Comparison of ENCODE assay signal across 1 cellular context in genomic region chr11:111367411-111368284, GRCh38.
TF ChIP-seq lines count a peak whose summit lies in the region.

No MANE protein-coding gene starts in this region.

TF ChIP-seq in GM12878, 131 proteins besides CTCF, POLR2A, EP300 and RAD21 (continued from another document and continues in another):
- TF ChIP-seq ATF2 (IDR thresholded peaks at IDR 0.05; ENCODE audit: low read length): peak; percentile 87; the same call in 1 of the 2 replicates
- peak; percentile 77 for TF ChIP-seq MEF2B (IDR thresholded peaks at IDR 0.05; ENCODE audit: partially characterized antibody, poor library complexity, severe bottlenecking)
- TF ChIP-seq RUNX3 (IDR thresholded peaks at IDR 0.05; ENCODE audit: low read length): peak; percentile 83
- TF ChIP-seq LARP7 (IDR thresholded peaks at IDR 0.05): no peak
- TF ChIP-seq SUZ12 (IDR thresholded peaks at IDR 0.05; ENCODE audit: unreplicated experiment): no peak
- TF ChIP-seq TCF3 (IDR thresholded peaks at IDR 0.05; ENCODE audit: borderline replicate concordance, insufficient read depth, low read depth, low read length): peak; percentile 95
- TF ChIP-seq ASH2L (IDR thresholded peaks at IDR 0.05; ENCODE audit: borderline replicate concordance, low read depth): no peak
- peak; percentile 94 for TF ChIP-seq MEF2A (IDR thresholded peaks at IDR 0.05; ENCODE audit: insufficient read depth, low read depth, low read length)
- no peak for TF ChIP-seq EGR1 (IDR thresholded peaks at IDR 0.05; ENCODE audit: borderline replicate concordance in 1 of 2, low read depth in 2 of 2, low read length in 2 of 2)
- 0 out of 2 replicates have a peak, but pooled peaks have one; percentile 10 for TF ChIP-seq BACH1 (IDR thresholded peaks at IDR 0.05; ENCODE audit: borderline replicate concordance)
- TF ChIP-seq PAX5 (IDR thresholded peaks at IDR 0.05; ENCODE audit: borderline replicate concordance, low read depth, low read length): peak; percentile 95
- peak; percentile 89 for TF ChIP-seq MTA3 (IDR thresholded peaks at IDR 0.05; ENCODE audit: borderline replicate concordance, low read length)
- TF ChIP-seq KDM1A (IDR thresholded peaks at IDR 0.05; ENCODE audit: borderline replicate concordance): no peak
- TF ChIP-seq ELK1 (IDR thresholded peaks at IDR 0.05; ENCODE audit: low read depth, low read length): no peak
- TF ChIP-seq USF1 (IDR thresholded peaks at IDR 0.05; ENCODE audit: borderline replicate concordance, extremely low read length, insufficient read depth, low read depth, low read length): no peak
- TF ChIP-seq HCFC1 (IDR thresholded peaks at IDR 0.05; ENCODE audit: low read length): 0 out of 2 replicates have a peak, but pooled peaks have one; percentile 20
- no peak for TF ChIP-seq ATF3 (IDR thresholded peaks at IDR 0.05; ENCODE audit: borderline replicate concordance, extremely low read depth, low read depth, low read length)
- no peak for TF ChIP-seq RELA (IDR thresholded peaks at IDR 0.05; ENCODE audit: borderline replicate concordance, partially characterized antibody)
- no peak for TF ChIP-seq NRF1 (conservative IDR thresholded peaks at IDR 0.05; ENCODE audit: low read depth, low read length)
- no peak for TF ChIP-seq CHD4 (IDR thresholded peaks at IDR 0.05)
- TF ChIP-seq YY1 (IDR thresholded peaks at IDR 0.05; ENCODE audit: low read depth, low read length): peak; percentile 3; the same call in 1 of the 2 replicates
- peak; percentile 57; the same call in 1 of the 2 replicates for TF ChIP-seq BCL11A (IDR thresholded peaks at IDR 0.05; ENCODE audit: low read depth, low read length)
- TF ChIP-seq ZNF622 (IDR thresholded peaks at IDR 0.05): no peak
- TF ChIP-seq TAF1 (IDR thresholded peaks at IDR 0.05; ENCODE audit: borderline replicate concordance, low read depth, low read length): peak; percentile 58; the same call in 1 of the 2 replicates
- peak; percentile 59 for TF ChIP-seq IKZF1 (conservative IDR thresholded peaks at IDR 0.05)
- TF ChIP-seq IKZF2 (IDR thresholded peaks at IDR 0.05): peak; percentile 41 to 71; a peak in 3 of 4 replicates
- TF ChIP-seq DPF2 (IDR thresholded peaks at IDR 0.05): no peak; the same call in 1 of the 2 replicates
- TF ChIP-seq JUND (IDR thresholded peaks at IDR 0.05; ENCODE audit: low read depth, low read length): no peak
- no peak for TF ChIP-seq PRDM15 (CRISPR knock-in tag; IDR thresholded peaks at IDR 0.05)
- TF ChIP-seq ZNF24 (IDR thresholded peaks at IDR 0.05): no peak
- TF ChIP-seq SREBF2 (IDR thresholded peaks at IDR 0.05; ENCODE audit: low read length): no peak
- TF ChIP-seq ZBED1 (IDR thresholded peaks at IDR 0.05; ENCODE audit: borderline replicate concordance): no peak
- 0 out of 2 replicates have a peak, but pooled peaks have one; percentile 2 for TF ChIP-seq SMC3 (IDR thresholded peaks at IDR 0.05; ENCODE audit: borderline replicate concordance, low read length)
- TF ChIP-seq PAX8 (IDR thresholded peaks at IDR 0.05): no peak
- no peak for TF ChIP-seq MYB (IDR thresholded peaks at IDR 0.05; ENCODE audit: borderline replicate concordance, low read depth, low read length)
- TF ChIP-seq SREBF1 (IDR thresholded peaks at IDR 0.05; ENCODE audit: low read length): no peak
- TF ChIP-seq BCL3 (IDR thresholded peaks at IDR 0.05; ENCODE audit: borderline replicate concordance, insufficient read depth, low read depth, low read length, poor library complexity, severe bottlenecking): peak; percentile 30
- TF ChIP-seq RFX5 (IDR thresholded peaks at IDR 0.05; ENCODE audit: low read depth, low read length): no peak
- TF ChIP-seq ZNF592 (IDR thresholded peaks at IDR 0.05): no peak
- peak; percentile 76; the same call in 1 of the 2 replicates for TF ChIP-seq TBL1XR1 (IDR thresholded peaks at IDR 0.05; ENCODE audit: low read depth, low read length)
- TF ChIP-seq NR2F1 (conservative IDR thresholded peaks at IDR 0.05): 0 out of 2 replicates have a peak, but pooled peaks have one; percentile 24
- TF ChIP-seq HDGF (IDR thresholded peaks at IDR 0.05): no peak
- no peak for TF ChIP-seq ZBTB11 (CRISPR knock-in tag; IDR thresholded peaks at IDR 0.05)
- no peak for TF ChIP-seq ZZZ3 (IDR thresholded peaks at IDR 0.05; ENCODE audit: control insufficient read depth, insufficient read length, low read depth)
- TF ChIP-seq RELB (IDR thresholded peaks at IDR 0.05; ENCODE audit: low read depth): peak; percentile 65; the same call in 1 of the 2 replicates
- no peak for TF ChIP-seq ESRRA (IDR thresholded peaks at IDR 0.05; ENCODE audit: low read length)
- no peak for TF ChIP-seq ZNF207 (IDR thresholded peaks at IDR 0.05; ENCODE audit: borderline replicate concordance)
- no peak for TF ChIP-seq NR2C2 (IDR thresholded peaks at IDR 0.05; ENCODE audit: borderline replicate concordance, control insufficient read depth, insufficient read length, low read depth)
- TF ChIP-seq RB1 (IDR thresholded peaks at IDR 0.05; ENCODE audit: borderline replicate concordance): no peak
